12 cellular contexts compared by ENCODE assay signal in genomic region chr7:139675127-139676110, GRCh38.
DNase-seq lines count a peak whose midpoint lies in the region; ATAC-seq and TF ChIP-seq lines count a peak whose summit lies in the region.
"Had no signal": no experiment of that assay in that cellular context is flagged by ENCODE, and none has a peak within 500 bp of the region (broad histone marks: within the 10 kb centered on the region; RNA-seq: fewer than 3 reads in every experiment).

No MANE protein-coding gene starts in this region.

- H3K36me3 Mint-ChIP-seq in activated naive CD4-positive, alpha-beta T cell treated with anti-CD3 and anti-CD28 coated beads, Interleukin-2, amount 50 U/mL, for 24 hours = peaks cover 6% of the 10 kb centered on the region
- H3K36me3 Mint-ChIP-seq in activated naive CD4-positive, alpha-beta T cell treated with anti-CD3 and anti-CD28 coated beads, Interleukin-2, amount 50 U/mL, for 72 hours = peaks cover 9 to 10% of the 10 kb centered on the region in 2 donors

- H3K27ac Mint-ChIP-seq in activated naive CD4-positive, alpha-beta T cell treated with anti-CD3 and anti-CD28 coated beads, Interleukin-2, amount 50 U/mL, for 24 hours = peak overlapping the region; percentile 31
- H3K27ac Mint-ChIP-seq in activated naive CD4-positive, alpha-beta T cell treated with anti-CD3 and anti-CD28 coated beads, Interleukin-2, amount 50 U/mL, for 72 hours = no peak overlapping the region

- TF ChIP-seq CTCF in fibroblast of the aortic adventitia (IDR thresholded peaks at IDR 0.05; ENCODE audit: insufficient read depth, low read length) = no peak

- H3K9me3 Mint-ChIP-seq in activated naive CD4-positive, alpha-beta T cell treated with anti-CD3 and anti-CD28 coated beads, Interleukin-2, amount 50 U/mL, for 24 hours = no peaks in the 10 kb centered on the region
- no peaks in the 10 kb centered on the region for H3K9me3 Mint-ChIP-seq in activated naive CD4-positive, alpha-beta T cell treated with anti-CD3 and anti-CD28 coated beads, Interleukin-2, amount 50 U/mL, for 72 hours

- H3K4me3 ChIP-seq in fibroblast of the aortic adventitia (ENCODE audit: low read depth, low read length) = no peak overlapping the region
- H3K4me3 ChIP-seq: HAP-1 had no signal

- no peaks in the 10 kb centered on the region for H3K27me3 Mint-ChIP-seq in activated naive CD4-positive, alpha-beta T cell treated with anti-CD3 and anti-CD28 coated beads, Interleukin-2, amount 50 U/mL, for 24 hours

- H3K27ac ChIP-seq in substantia nigra (ENCODE audit: low read depth, low read length, poor library complexity, severe bottlenecking) = peak overlapping the region; percentile 68

- no peak for DNase-seq in activated naive CD4-positive, alpha-beta T cell treated with anti-CD3 and anti-CD28 coated beads, Interleukin-2, amount 50 U/mL, for 72 hours (ENCODE audit: low spot score in 2 of 2)
- DNase-seq in NCI-H446 (lab: John Stamatoyannopoulos, UW) (peak; percentile 55 to 70), fibroblast of the aortic adventitia (ENCODE audit: low read depth) (peak; percentile 51), substantia nigra (lab: John Stamatoyannopoulos, UW) (no peak), SIG-M5 treated with dmso at 0.1 percent for 504 hours (lab: John Stamatoyannopoulos, UW; ENCODE audit: unreplicated experiment) (no peak)
- no peak for DNase-seq in stimulated activated naive CD4-positive, alpha-beta T cell (lab: John Stamatoyannopoulos, UW)
- DNase-seq: activated naive CD4-positive, alpha-beta T cell; NCI-H345; stimulated activated CD4-positive, alpha-beta T cell treated with anti-CD3 and anti-CD28 coated beads, Interleukin-12 subunit alpha, Interleukin-12 subunit beta, amount 100 ng/mL, for 4 hours had no signal

- H3K4me3 Mint-ChIP-seq in activated naive CD4-positive, alpha-beta T cell treated with anti-CD3 and anti-CD28 coated beads, Interleukin-2, amount 50 U/mL, for 24 hours = no peak overlapping the region

- H3K4me1 Mint-ChIP-seq in activated naive CD4-positive, alpha-beta T cell treated with anti-CD3 and anti-CD28 coated beads, Interleukin-2, amount 50 U/mL, for 24 hours = peaks cover 45% of the 10 kb centered on the region

- ATAC-seq in activated naive CD4-positive, alpha-beta T cell treated with anti-CD3 and anti-CD28 coated beads, Interleukin-2, amount 50 U/mL, for 72 hours = no peak
- no peak for ATAC-seq in GM18873 (IDR thresholded peaks at IDR 0.05; ENCODE audit: low FRiP score, unreplicated experiment)

Comparison
In these comparisons a context has a peak if more than half of its experiments do, and no peak if none do; other contexts are left out.
1. DNase-seq: peak in NCI-H446 (2 of 2) and fibroblast of the aortic adventitia (single experiment); none in activated naive CD4-positive, alpha-beta T cell treated with anti-CD3 and anti-CD28 coated beads, Interleukin-2, amount 50 U/mL, for 72 hours (0 of 2), substantia nigra (0 of 49), stimulated activated naive CD4-positive, alpha-beta T cell (0 of 6) and SIG-M5 treated with dmso at 0.1 percent for 504 hours (single experiment).